ENCODE assay signal across 8 cellular contexts in the genomic region with DNA sequence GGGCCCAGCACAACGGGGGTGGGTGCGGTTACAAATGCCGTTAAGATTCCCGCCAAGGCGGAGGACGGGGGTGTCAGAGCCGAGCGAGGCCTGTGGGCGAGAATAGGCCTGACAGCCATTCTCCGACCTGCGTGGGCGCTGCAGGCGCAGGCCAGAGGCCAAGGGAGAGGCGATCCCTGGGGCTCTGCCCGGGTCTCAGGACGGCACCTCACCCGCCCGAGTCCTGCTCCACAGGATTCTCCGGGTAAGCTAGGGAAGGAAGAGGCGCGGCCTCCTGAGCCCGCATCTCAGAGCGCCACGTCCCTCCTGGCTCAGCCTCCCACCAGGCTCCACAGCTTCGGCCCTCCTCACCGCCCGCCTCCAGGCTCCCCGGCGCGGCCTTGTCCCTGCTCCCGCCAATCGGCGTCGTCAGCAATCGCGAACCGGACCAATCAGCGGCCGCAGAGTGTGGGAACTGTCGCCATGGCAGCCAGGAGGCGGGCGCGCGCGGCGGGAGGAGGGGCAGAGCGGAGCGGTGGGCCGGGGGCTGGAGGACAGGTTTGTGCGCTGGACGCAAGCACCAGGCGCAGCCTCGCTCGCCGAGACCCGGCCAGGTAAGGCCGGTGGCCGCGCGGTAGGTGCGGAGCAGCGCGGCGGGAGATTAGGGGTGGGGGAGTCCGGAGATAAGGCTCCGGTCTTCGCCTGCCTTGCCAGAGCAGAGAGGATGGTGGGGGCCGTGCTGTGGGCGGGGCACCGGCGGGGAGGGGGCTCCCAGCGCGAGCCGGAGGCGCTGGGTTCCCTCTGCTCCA. TPM values are rescaled to one million over a fixed set of nuclear protein-coding genes. Genes with fewer than 3 reads are reported as not detected.
A peak's percentile ranks its signal among the peaks of the same experiment; 100 is the strongest.
DNase-seq lines count a peak whose midpoint lies in the region; ATAC-seq and TF ChIP-seq lines count a peak whose summit lies in the region.

Gene NUCB2, plus strand, starts transcription at position 504 of the 788 bp plus-strand sequence. CDS start 18,585 bp downstream, outside the sequence.

- peak; percentile 98 for ATAC-seq in GM19043 (IDR thresholded peaks at IDR 0.05; ENCODE audit: low read depth, unreplicated experiment)
- ATAC-seq in HG03378 (IDR thresholded peaks at IDR 0.05; ENCODE audit: unreplicated experiment) = peak; percentile 89

- no peak for TF ChIP-seq CTCF in AG10803 (conservative IDR thresholded peaks at IDR 0.05; ENCODE audit: low read length)

- peak within 1 kb of the TSS; percentile 87 for H3K4me3 ChIP-seq in AG10803 (ENCODE audit: low read length)

- DNase-seq in AG10803 (ENCODE audit: low read depth) (peak; percentile 95), NCI-H460 (ENCODE audit: extremely low read depth, low read depth) (peak; percentile 91), cerebellar nuclear complex (lab: John Stamatoyannopoulos, UW) (peak; percentile 82 to 94), islet precursor cell (peak; percentile 99)
- peak; percentile 94 for DNase-seq in activated CD4-positive, CD25-positive, alpha-beta regulatory T cell treated with anti-CD3 and anti-CD28 coated beads, Interleukin-2, amount 50 U/mL, for 72 hours
- DNase-seq in stimulated activated CD4-positive, alpha-beta T cell treated with anti-CD3 and anti-CD28 coated beads, Interleukin-12 subunit alpha, Interleukin-12 subunit beta, amount 100 ng/mL, for 48 hours (ENCODE audit: low read depth in 2 of 3, low spot score in 1 of 3) = peak; percentile 92 to 96 (median 94)

RNA-seq across cellular contexts. Expression of gene NUCB2, which starts in this region (rescaled TPM):
- total RNA-seq in NCI-H460 (2014; rRNA removed; shearing (Covaris generic)) = 72.7 and 74.6 TPM in 2 replicates
- 29.1 and 52.5 TPM in 2 replicates for polyA plus RNA-seq in NCI-H460 (2014; cell fraction: nucleus; rRNA removed)

Comparison
In these comparisons a context has a peak if more than half of its experiments do, and no peak if none do; other contexts are left out.
1. Peak in every context shown above with its lines: DNase-seq, ATAC-seq and H3K4me3 ChIP-seq.